ENCODE assay signal across 17 cellular contexts in genomic region chr16:73025506-73026131, GRCh38. TPM values are rescaled to one million over a fixed set of nuclear protein-coding genes. Genes with fewer than 3 reads are reported as not detected.
A peak's percentile ranks its signal among the peaks of the same experiment; 100 is the strongest.
DNase-seq lines count a peak whose midpoint lies in the region; ATAC-seq and TF ChIP-seq lines count a peak whose summit lies in the region.
"Had no signal": no experiment of that assay in that cellular context is flagged by ENCODE, and none has a peak within 500 bp of the region (broad histone marks: within the 10 kb centered on the region; RNA-seq: fewer than 3 reads in every experiment).

No MANE protein-coding gene starts in this region.

- no peak overlapping the region for H3K4me3 Mint-ChIP-seq in neural progenitor cell
- H3K4me3 Mint-ChIP-seq: T-helper 17 cell had no signal

- DNase-seq in GM23248 (no peak), dermis microvascular lymphatic vessel endothelial cell (ENCODE audit: low read depth in 2 of 2) (peak; percentile 39 to 82), right lobe of liver (no peak), neural progenitor cell (ENCODE audit: low spot score) (no peak), NCI-H345 (lab: John Stamatoyannopoulos, UW) (no peak)
- DNase-seq in activated CD4-positive, alpha-beta T cell treated with anti-CD3 and anti-CD28 coated beads for 1 hour, result no peak
- DNase-seq: activated CD4-positive, alpha-beta T cell treated with anti-CD3 and anti-CD28 coated beads for 48 hours; DMS53; GOT3; mucosa of descending colon; NCI-H1092 treated with DMSO at 0.1 percent for 48 hours; NCI-H446 treated with DMSO at 0.1 percent for 48 hours; PC-3; T-helper 17 cell had no signal

- no peaks in the 10 kb centered on the region for H3K9me3 ChIP-seq in GM23248 (ENCODE audit: low read depth)
- no peaks in the 10 kb centered on the region for H3K9me3 ChIP-seq in right lobe of liver
- no peaks in the 10 kb centered on the region for H3K9me3 ChIP-seq in skeletal muscle satellite cell (replicated peaks; ENCODE audit: low read length)
- H3K9me3 ChIP-seq in neural progenitor cell (ENCODE audit: low read depth), result no peaks in the 10 kb centered on the region
- H3K9me3 ChIP-seq: mucosa of descending colon had no signal

- H4K20me1 ChIP-seq in GM23248 (ENCODE audit: insufficient read depth) (peaks cover 7% of the 10 kb centered on the region; the same call in 1 of the 2 replicates), neural progenitor cell (ENCODE audit: low read depth) (peaks cover 58% of the 10 kb centered on the region)

- H3K27me3 Mint-ChIP-seq in neural progenitor cell (ENCODE audit: insufficient read depth, low read depth), result no peaks in the 10 kb centered on the region

- H3K27ac ChIP-seq in GM23248 (no peak overlapping the region), right lobe of liver (no peak overlapping the region), neural progenitor cell (no peak overlapping the region)

- in situ Hi-C loops in GM23248 (cut with MboI), result no loop called here

- TF ChIP-seq POLR2A in right lobe of liver (IDR thresholded peaks at IDR 0.05), result no peak

- H3K36me3 Mint-ChIP-seq in neural progenitor cell, result peaks cover 10% of the 10 kb centered on the region

- H3K36me3 ChIP-seq in GM23248 (ENCODE audit: low read depth), result no peaks in the 10 kb centered on the region
- H3K36me3 ChIP-seq in right lobe of liver, result no peaks in the 10 kb centered on the region
- peaks cover 6% of the 10 kb centered on the region for H3K36me3 ChIP-seq in skeletal muscle satellite cell (ENCODE audit: insufficient read depth, low read length)
- no peaks in the 10 kb centered on the region for H3K36me3 ChIP-seq in neural progenitor cell

- WGBS in GM23248 (ENCODE audit: low coverage in 1 of 2, low lambda C conversion rate in 2 of 2, missing lambda C conversion rate in 2 of 2), 2 experiments, result 34 to 36% methylated on average over 8 of the region's 8 CpGs
- WGBS in right lobe of liver (ENCODE audit: insufficient coverage, low coverage, low lambda C conversion rate, missing lambda C conversion rate), result 0% methylated on average over 1 of the region's 8 CpGs

- H3K27me3 ChIP-seq in GM23248 (replicated peaks; ENCODE audit: insufficient read depth) (no peaks in the 10 kb centered on the region), right lobe of liver (no peaks in the 10 kb centered on the region), skeletal muscle satellite cell (ENCODE audit: control insufficient read depth, insufficient read depth, low read length) (no peaks in the 10 kb centered on the region), neural progenitor cell (peaks cover 68% of the 10 kb centered on the region)

- TF ChIP-seq CTCF in right lobe of liver (IDR thresholded peaks at IDR 0.05) (no peak), neural progenitor cell (IDR thresholded peaks at IDR 0.05) (no peak)

- H3K9me2 ChIP-seq in GM23248 (ENCODE audit: insufficient read depth), result no peaks in the 10 kb centered on the region

- peak overlapping the region; percentile 34; the same call in 1 of the 2 replicates for H3K9ac ChIP-seq in GM23248
- no peak overlapping the region for H3K9ac ChIP-seq in skeletal muscle satellite cell (ENCODE audit: low read depth, low read length)
- no peak overlapping the region for H3K9ac ChIP-seq in neural progenitor cell

- H2AFZ ChIP-seq in GM23248 (no peak overlapping the region), neural progenitor cell (replicated peaks) (no peak overlapping the region)

- H3K4me3 ChIP-seq in GM23248 (no peak overlapping the region; the same call in 1 of the 2 replicates), right lobe of liver (no peak overlapping the region), skeletal muscle satellite cell (ENCODE audit: low read length) (no peak overlapping the region), neural progenitor cell (no peak overlapping the region)
- H3K4me3 ChIP-seq: GM12878, mucosa of descending colon had no signal

- H3K4me2 ChIP-seq in GM23248 (ENCODE audit: unreplicated experiment) (peak overlapping the region; percentile 34), skeletal muscle satellite cell (ENCODE audit: low read length) (peak overlapping the region; percentile 44), neural progenitor cell (no peak overlapping the region)

- H3F3A ChIP-seq in GM23248 (ENCODE audit: insufficient read depth) (peaks cover 11% of the 10 kb centered on the region), neural progenitor cell (ENCODE audit: low read depth) (no peaks in the 10 kb centered on the region)

- ATAC-seq in right lobe of liver (peak in 3 of 4 donors; percentile 7 to 10 (median 9)), GM21515 (IDR thresholded peaks at IDR 0.05; ENCODE audit: unreplicated experiment) (no peak)
- ATAC-seq: GM12878, mucosa of descending colon, PC-3, T-helper 17 cell had no signal

- H3K4me1 ChIP-seq in GM23248 (ENCODE audit: insufficient read depth) (peaks cover 12% of the 10 kb centered on the region), right lobe of liver (peaks cover 0 to 25% (median 8%) of the 10 kb centered on the region in 4 donors), skeletal muscle satellite cell (ENCODE audit: control insufficient read depth, insufficient read depth, low read length) (peaks cover 51% of the 10 kb centered on the region), neural progenitor cell (peaks cover under 1% of the 10 kb centered on the region)

- intact Hi-C loops in right lobe of liver (cut with DNase I), result no loop called here

- peaks cover 71% of the 10 kb centered on the region for H3K4me1 Mint-ChIP-seq in neural progenitor cell
- H3K4me1 Mint-ChIP-seq: T-helper 17 cell had no signal

- peaks cover 100% of the 10 kb centered on the region for H3K79me2 ChIP-seq in GM23248 (ENCODE audit: insufficient read depth)
- H3K79me2 ChIP-seq in neural progenitor cell (ENCODE audit: low read depth), result no peaks in the 10 kb centered on the region

- no peaks in the 10 kb centered on the region for H3K9me3 Mint-ChIP-seq in neural progenitor cell

- H3K27ac Mint-ChIP-seq in neural progenitor cell, result no peak overlapping the region
- H3K27ac Mint-ChIP-seq: T-helper 17 cell had no signal

RNA-seq across cellular contexts. Expression of gene ZFHX3, which starts 22.3 kb away (rescaled TPM):
- total RNA-seq in GM23248 (2014; rRNA removed; shearing (Covaris generic)), result 2.7 and 3.9 TPM in 2 replicates
- polyA plus RNA-seq in GM23248 (2016; fragmentation: Nextera tagmentation; extraction: Ambion mirVana), result 2.8 and 2.9 TPM in 2 replicates
- total RNA-seq in dermis microvascular lymphatic vessel endothelial cell (4.4 and 8.5 TPM in 2 replicates), right lobe of liver (1 to 10 TPM; 7.1 to 9.4 (median 7.7) TPM), neural progenitor cell (ENCODE audit: low replicate concordance) (1.5 and 2.4 TPM in 2 replicates)
- total RNA-seq in skeletal muscle satellite cell (2012; rRNA removed), result 5.1 and 8.3 TPM in 2 replicates

Comparison
In these comparisons a context has a peak if more than half of its experiments do, and no peak if none do; other contexts are left out.
1. DNase-seq: peak in dermis microvascular lymphatic vessel endothelial cell (2 of 2); none in GM23248 (single experiment), right lobe of liver (0 of 3), activated CD4-positive, alpha-beta T cell treated with anti-CD3 and anti-CD28 coated beads for 1 hour (single experiment), neural progenitor cell (single experiment) and NCI-H345 (single experiment).